In genomic region chr19:18063463-18063862, GRCh38 we compare ENCODE assay signal across 13 cellular contexts. TPM values are rescaled to one million over a fixed set of nuclear protein-coding genes. Genes with fewer than 3 reads are reported as not detected.
DNase-seq lines count a peak whose midpoint lies in the region; ATAC-seq, FAIRE-seq and TF ChIP-seq lines count a peak whose summit lies in the region.
"Had no signal": no experiment of that assay in that cellular context is flagged by ENCODE, and none has a peak within 500 bp of the region (broad histone marks: within the 10 kb centered on the region; RNA-seq: fewer than 3 reads in every experiment).

No MANE protein-coding gene starts in this region.

- TF ChIP-seq RAD21 in SK-N-SH (IDR thresholded peaks at IDR 0.05; ENCODE audit: low read length): no peak

- no peak overlapping the region for H3K4me2 ChIP-seq in SK-N-SH
- H3K4me2 ChIP-seq: PC-9 had no signal

- intact Hi-C loops in MCF 10A (cut with micrococcal nuclease): no loop called here
- intact Hi-C loops in breast epithelium (cut with DNase I; ENCODE audit: low total_unique reads): no loop called here
- intact Hi-C loops in vagina (cut with DNase I): no loop called here

- no peaks in the 10 kb centered on the region for H3K27me3 ChIP-seq in breast epithelium
- no peaks in the 10 kb centered on the region for H3K27me3 ChIP-seq in SK-N-SH (ENCODE audit: insufficient read depth)
- no peaks in the 10 kb centered on the region for H3K27me3 ChIP-seq in small intestine (ENCODE audit: control insufficient read depth in 2 of 2, insufficient read depth in 2 of 2, low read length in 2 of 2)
- no peaks in the 10 kb centered on the region for H3K27me3 ChIP-seq in vagina

- ATAC-seq in HG03439 (IDR thresholded peaks at IDR 0.05; ENCODE audit: unreplicated experiment): no peak
- ATAC-seq: activated CD8-positive, alpha-beta T cell treated with anti-CD3 and anti-CD28 coated beads for 36 hours had no signal

- H4K20me1 ChIP-seq in SK-N-SH (ENCODE audit: insufficient read depth): no peaks in the 10 kb centered on the region

- no peaks in the 10 kb centered on the region for H3F3A ChIP-seq in SK-N-SH (replicated peaks; ENCODE audit: insufficient read depth)

- peak; percentile 27 for DNase-seq in MCF 10A (ENCODE audit: unreplicated experiment)
- no peak for DNase-seq in breast epithelium (ENCODE audit: low spot score in 2 of 2)
- peak; percentile 3 for DNase-seq in SK-N-SH
- no peak for DNase-seq in fibroblast of pulmonary artery (ENCODE audit: low read depth)
- no peak for DNase-seq in small intestine
- DNase-seq in vagina (ENCODE audit: extremely low spot score in 2 of 2): no peak
- DNase-seq: activated CD8-positive, alpha-beta T cell treated with anti-CD3 and anti-CD28 coated beads for 36 hours; PC-9 had no signal

- no peaks in the 10 kb centered on the region for H3K4me1 Mint-ChIP-seq in MCF 10A (ENCODE audit: insufficient read depth, unreplicated experiment)

- POLR2A ChIA-PET in MCF 10A (lab: Yijun Ruan, JAX): interaction anchor here (0.5 kb wide), 1 partner anchor 129 kb away, joined by 3 read pairs; no protein-coding TSS in a partner anchor
- POLR2A ChIA-PET in SK-N-SH (lab: Yijun Ruan, JAX): no interaction called here

- H3K9me3 Mint-ChIP-seq in MCF 10A (ENCODE audit: unreplicated experiment): no peaks in the 10 kb centered on the region
- H3K9me3 Mint-ChIP-seq: activated CD8-positive, alpha-beta T cell treated with anti-CD3 and anti-CD28 coated beads for 36 hours had no signal

- 56% methylated on average over 5 of the region's 5 CpGs for WGBS in SK-N-SH (ENCODE audit: low lambda C conversion rate)
- WGBS in small intestine, 3 donors: 64 to 82% (median 65%) methylated on average over 5 of the region's 5 CpGs

- no peak overlapping the region for H2AFZ ChIP-seq in SK-N-SH (ENCODE audit: low read depth)
- H2AFZ ChIP-seq: PC-9 had no signal

- H3K27ac ChIP-seq in breast epithelium (no peak overlapping the region), SK-N-SH (ENCODE audit: low read depth in 2 of 2, low read length in 1 of 2) (no peak overlapping the region), temporal lobe (ENCODE audit: low read depth, low read length) (peak overlapping the region; percentile 51), small intestine (ENCODE audit: low read depth in 1 of 2, low read length in 1 of 2) (no peak overlapping the region), vagina (no peak overlapping the region)
- H3K27ac ChIP-seq: coronary artery, PC-9 had no signal

- no peak overlapping the region for H3K9ac ChIP-seq in SK-N-SH

- no peak overlapping the region for H3K27ac Mint-ChIP-seq in MCF 10A (ENCODE audit: low read depth, unreplicated experiment)
- H3K27ac Mint-ChIP-seq: activated CD8-positive, alpha-beta T cell treated with anti-CD3 and anti-CD28 coated beads for 36 hours had no signal

- H3K9me3 ChIP-seq in breast epithelium: no peaks in the 10 kb centered on the region
- no peaks in the 10 kb centered on the region for H3K9me3 ChIP-seq in SK-N-SH
- no peaks in the 10 kb centered on the region for H3K9me3 ChIP-seq in small intestine (ENCODE audit: control insufficient read depth, low read depth)
- no peaks in the 10 kb centered on the region for H3K9me3 ChIP-seq in vagina

- TF ChIP-seq POLR2A in breast epithelium (IDR thresholded peaks at IDR 0.05) (no peak), vagina (IDR thresholded peaks at IDR 0.05) (no peak)

- H3K36me3 ChIP-seq in breast epithelium: no peaks in the 10 kb centered on the region
- no peaks in the 10 kb centered on the region for H3K36me3 ChIP-seq in SK-N-SH (replicated peaks in 1 of 2; ENCODE audit: control insufficient read depth in 1 of 2, insufficient read depth in 2 of 2, low read length in 1 of 2)
- no peaks in the 10 kb centered on the region for H3K36me3 ChIP-seq in small intestine (ENCODE audit: control insufficient read depth in 2 of 2, insufficient read depth in 2 of 2, low read length in 2 of 2)
- H3K36me3 ChIP-seq in vagina: no peaks in the 10 kb centered on the region

- H3K4me1 ChIP-seq in breast epithelium (no peaks in the 10 kb centered on the region), SK-N-SH (ENCODE audit: control insufficient read depth in 1 of 2, insufficient read depth in 2 of 2, low read depth in 1 of 2, low read length in 1 of 2) (peaks cover 0 to 3% of the 10 kb centered on the region in 2 experiments; a peak in 1 of 4 replicates), small intestine (ENCODE audit: control insufficient read depth in 2 of 2, insufficient read depth in 1 of 2, low read depth in 1 of 2, low read length in 1 of 2) (no peaks in the 10 kb centered on the region), vagina (peaks cover 4% of the 10 kb centered on the region)

- no peaks in the 10 kb centered on the region for H3K27me3 Mint-ChIP-seq in MCF 10A (ENCODE audit: insufficient read depth, unreplicated experiment)
- H3K27me3 Mint-ChIP-seq: activated CD8-positive, alpha-beta T cell treated with anti-CD3 and anti-CD28 coated beads for 36 hours; CD4-positive, CD25-positive, alpha-beta regulatory T cell had no signal

- BruUV-seq in MCF 10A (replicated peaks; lab: Mats Ljungman, UMichigan): no TSS peak

- no peak overlapping the region for H3K4me3 Mint-ChIP-seq in MCF 10A (ENCODE audit: unreplicated experiment)
- H3K4me3 Mint-ChIP-seq: activated CD8-positive, alpha-beta T cell treated with anti-CD3 and anti-CD28 coated beads for 36 hours had no signal

- TF ChIP-seq CTCF in MCF 10A (IDR thresholded peaks at IDR 0.05; ENCODE audit: unreplicated experiment) (no peak), breast epithelium (IDR thresholded peaks at IDR 0.05) (no peak), SK-N-SH (IDR thresholded peaks at IDR 0.05) (no peak), fibroblast of pulmonary artery (IDR thresholded peaks at IDR 0.05; ENCODE audit: low read length, missing control alignments) (peak; percentile 0), vagina (IDR thresholded peaks at IDR 0.05) (no peak)

- no peaks in the 10 kb centered on the region for H3K9me2 ChIP-seq in SK-N-SH

- H3K4me3 ChIP-seq in breast epithelium (no peak overlapping the region), SK-N-SH (ENCODE audit: low read depth in 2 of 2, low read length in 1 of 2) (no peak overlapping the region), fibroblast of pulmonary artery (replicated peaks; ENCODE audit: low read depth, low read length) (no peak overlapping the region), small intestine (ENCODE audit: low read depth in 1 of 2, low read length in 2 of 2) (no peak overlapping the region), vagina (no peak overlapping the region)
- H3K4me3 ChIP-seq: coronary artery, PC-9 had no signal

- no peak for FAIRE-seq in small intestine (lab: Jason Lieb, UNC)

- no peak for TF ChIP-seq EP300 in SK-N-SH (IDR thresholded peaks at IDR 0.05; ENCODE audit: borderline replicate concordance in 1 of 2, low read depth in 1 of 2, low read length in 1 of 2)

- no peaks in the 10 kb centered on the region for H3K36me3 Mint-ChIP-seq in MCF 10A (ENCODE audit: insufficient read depth, unreplicated experiment)

- H3K79me2 ChIP-seq in SK-N-SH (ENCODE audit: insufficient read depth): no peaks in the 10 kb centered on the region

- CTCF ChIA-PET in MCF 10A (lab: Yijun Ruan, JAX) (interaction anchor here (0.6 to 0.7 kb wide), 2 partner anchors 29 to 57 kb away, joined by 3 to 4 read pairs; no protein-coding TSS in a partner anchor), SK-N-SH (lab: Yijun Ruan, JAX) (no interaction called here)

TF ChIP-seq in SK-N-SH, 30 proteins besides CTCF, POLR2A, EP300 and RAD21 (continues in another document):
- TF ChIP-seq RFX5 (IDR thresholded peaks at IDR 0.05; ENCODE audit: low read length) (no peak), MEF2A (IDR thresholded peaks at IDR 0.05; ENCODE audit: borderline replicate concordance, low read depth) (no peak), USF1 (IDR thresholded peaks at IDR 0.05; ENCODE audit: borderline replicate concordance, low read depth) (no peak), RCOR1 (IDR thresholded peaks at IDR 0.05; ENCODE audit: low read length) (no peak), GABPA (IDR thresholded peaks at IDR 0.05; ENCODE audit: low read depth) (no peak)
- TF ChIP-seq, protein P1, sequence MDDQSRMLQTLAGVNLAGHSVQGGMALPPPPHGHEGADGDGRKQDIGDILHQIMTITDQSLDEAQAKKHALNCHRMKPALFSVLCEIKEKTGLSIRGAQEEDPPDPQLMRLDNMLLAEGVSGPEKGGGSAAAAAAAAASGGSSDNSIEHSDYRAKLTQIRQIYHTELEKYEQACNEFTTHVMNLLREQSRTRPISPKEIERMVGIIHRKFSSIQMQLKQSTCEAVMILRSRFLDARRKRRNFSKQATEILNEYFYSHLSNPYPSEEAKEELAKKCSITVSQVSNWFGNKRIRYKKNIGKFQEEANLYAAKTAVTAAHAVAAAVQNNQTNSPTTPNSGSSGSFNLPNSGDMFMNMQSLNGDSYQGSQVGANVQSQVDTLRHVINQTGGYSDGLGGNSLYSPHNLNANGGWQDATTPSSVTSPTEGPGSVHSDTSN (IDR thresholded peaks at IDR 0.05): no peak

RNA-seq across cellular contexts. Expression of gene IL12RB1, which starts 23.3 kb away (rescaled TPM):
- not detected in 2 replicates for total RNA-seq in MCF 10A (2022)
- 1 to 10 TPM in 2 of 3 donors, under 1 TPM in 1; 0.98 to 2.1 (median 1.6) TPM for total RNA-seq in breast epithelium
- 0.02 TPM in 1 of 2 replicates, not detected in the other for polyA plus RNA-seq in SK-N-SH (2012; rRNA removed)
- 0.05 TPM in 1 of 2 replicates, not detected in the other for polyA plus RNA-seq in SK-N-SH (2012; cell fraction: cytosol; rRNA removed)
- not detected in 2 replicates for polyA plus RNA-seq in SK-N-SH (2012; cell fraction: nucleus; rRNA removed)
- total RNA-seq in temporal lobe: not detected
- polyA plus RNA-seq in small intestine: 1 to 10 TPM in 1 of 3 donors, under 1 TPM in 2; 0.81 to 2.4 (median 0.89) TPM
- not detected for total RNA-seq in vagina
- polyA plus RNA-seq: neural cell had no signal

RNA-seq across cellular contexts. Expression of gene MAST3, which starts 34.1 kb away (rescaled TPM):
- total RNA-seq in MCF 10A (2022) (4.1 and 5.9 TPM in 2 replicates), breast epithelium (1 to 10 TPM; 5.6 to 8.5 (median 6.2) TPM), temporal lobe (7.6 TPM), vagina (9.6 TPM)
- polyA plus RNA-seq in SK-N-SH (2012; rRNA removed) (3.1 and 4.5 TPM in 2 replicates), small intestine (10 to 100 TPM in 2 of 3 donors, 1 to 10 TPM in 1; 9.3 to 34.6 (median 22.8) TPM)
- polyA plus RNA-seq in SK-N-SH (2012; cell fraction: cytosol; rRNA removed): 1.9 and 3.1 TPM in 2 replicates
- polyA plus RNA-seq in SK-N-SH (2012; cell fraction: nucleus; rRNA removed): 12.8 and 17.8 TPM in 2 replicates

RNA-seq across cellular contexts. Expression of gene ARRDC2, which starts 55.5 kb away (rescaled TPM):
- total RNA-seq in MCF 10A (2022): 14.1 and 18.8 TPM in 2 replicates
- total RNA-seq in breast epithelium: 10 to 100 TPM; 49.4 to 89.3 (median 53.4) TPM
- polyA plus RNA-seq in SK-N-SH (2012; rRNA removed): 5.5 and 6.3 TPM in 2 replicates
- 3.9 and 4.9 TPM in 2 replicates for polyA plus RNA-seq in SK-N-SH (2012; cell fraction: cytosol; rRNA removed)
- 14.9 and 22.3 TPM in 2 replicates for polyA plus RNA-seq in SK-N-SH (2012; cell fraction: nucleus; rRNA removed)
- 2.5 TPM for total RNA-seq in temporal lobe
- polyA plus RNA-seq in small intestine: 10 to 100 TPM; 25.8 to 31.5 (median 31.1) TPM
- 54.5 TPM for total RNA-seq in vagina

Comparison
In these comparisons a context has a peak if more than half of its experiments do, and no peak if none do; other contexts are left out.
1. DNase-seq: peak in MCF 10A (single experiment) and SK-N-SH (single experiment); none in breast epithelium (0 of 2), fibroblast of pulmonary artery (single experiment), small intestine (single experiment) and vagina (0 of 2).